Comparison of ENCODE assay signal across 8 cellular contexts in the genomic region with DNA sequence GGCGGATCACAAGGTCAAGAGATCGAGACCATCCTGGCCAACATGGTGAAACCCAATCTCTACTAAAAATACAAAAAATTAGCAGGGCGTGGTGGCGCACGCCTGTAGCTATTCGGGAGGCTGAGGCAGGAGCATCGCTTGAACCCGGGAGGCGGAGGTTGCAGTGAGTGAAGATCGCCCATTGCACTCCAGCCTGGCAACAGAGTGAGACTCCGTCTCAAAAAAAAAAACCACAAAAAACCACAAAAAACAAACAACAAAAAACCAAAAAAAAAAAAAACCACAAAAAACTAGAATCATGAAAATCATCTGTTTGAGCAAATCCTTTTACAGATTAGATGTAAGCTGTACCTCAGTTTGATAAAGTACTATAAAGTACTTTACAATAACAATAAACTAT. TPM values are rescaled to one million over a fixed set of nuclear protein-coding genes. Genes with fewer than 3 reads are reported as not detected.
DNase-seq lines count a peak whose midpoint lies in the region; ATAC-seq and TF ChIP-seq lines count a peak whose summit lies in the region.
"Not testable (repeated sequence)": the region's sequence is repeated elsewhere in the genome, so short reads cannot be mapped to it uniquely, and the experiment has no call there.

No MANE protein-coding gene starts in this region.

- peak overlapping the region; percentile 94 to 97 (median 96) for H3K4me3 Mint-ChIP-seq in T-cell
- H3K4me3 Mint-ChIP-seq in activated naive CD4-positive, alpha-beta T cell treated with anti-CD3 and anti-CD28 coated beads for 36 hours, result peak overlapping the region; percentile 92
- peak overlapping the region; percentile 97 for H3K4me3 Mint-ChIP-seq in nephron progenitor cell

- peak overlapping the region in 10 of 11 experiments; percentile 85 to 99 (median 94); a peak in 20 of 22 replicates for H3K27ac ChIP-seq in BLaER1 treated with 17β-estradiol and CSF1 and Interleukin-3, amounts not matched to agents 10 nM and 100 nM
- H3K27ac ChIP-seq in HUES64 (ENCODE audit: low read depth, low read length), result not testable (repeated sequence)
- peak overlapping the region in 38 of 59 donors; percentile 86 to 98 (median 96) for H3K27ac ChIP-seq in dorsolateral prefrontal cortex

- H3K27me3 ChIP-seq in BLaER1 treated with 17β-estradiol and CSF1 and Interleukin-3, amounts not matched to agents 10 nM and 100 nM; HUES64 (ENCODE audit: insufficient read depth, low read length); dorsolateral prefrontal cortex: not testable (repeated sequence)

- POLR2A ChIA-PET in T-cell (lab: Charles Lee), result interaction anchor here (0.6 to 2.6 kb wide), 12 partner anchors 10 to 827 kb away, joined by 3 to 15 read pairs (median 4); a partner anchor contains a TSS

- not testable (repeated sequence) for H3K9me3 Mint-ChIP-seq in T-cell; activated naive CD4-positive, alpha-beta T cell treated with anti-CD3 and anti-CD28 coated beads for 36 hours; nephron progenitor cell

- DNase-seq in T-cell, result peak in 16 of 34 experiments; percentile 7 to 47 (median 18)
- peak; percentile 26 for DNase-seq in activated naive CD4-positive, alpha-beta T cell treated with anti-CD3 and anti-CD28 coated beads for 36 hours
- not testable (repeated sequence) for DNase-seq in dorsolateral prefrontal cortex, nephron progenitor cell
- DNase-seq in stimulated activated naive CD8-positive, alpha-beta T cell treated with anti-CD3 and anti-CD28 coated beads, Interleukin-15, Interleukin-2, amounts not matched to agents 100 U/mL and 50 U/mL, for 24 hours, result peak; percentile 12

- H3K4me1 Mint-ChIP-seq in T-cell (peaks cover 40 to 48% (median 47%) of the 10 kb centered on the region in 3 donors), nephron progenitor cell (peaks cover 40% of the 10 kb centered on the region)
- H3K4me1 Mint-ChIP-seq in activated naive CD4-positive, alpha-beta T cell treated with anti-CD3 and anti-CD28 coated beads for 36 hours (ENCODE audit: low read depth), result peaks cover 48% of the 10 kb centered on the region

- H3K27me3 Mint-ChIP-seq in T-cell; activated naive CD4-positive, alpha-beta T cell treated with anti-CD3 and anti-CD28 coated beads for 36 hours (ENCODE audit: low read depth); nephron progenitor cell (ENCODE audit: low read depth, poor library complexity): not testable (repeated sequence)

- ATAC-seq in T-cell (replicated peaks in 1 of 4); stimulated activated naive CD8-positive, alpha-beta T cell treated with anti-CD3 and anti-CD28 coated beads, Interleukin-15, Interleukin-2, amounts not matched to agents 100 U/mL and 50 U/mL, for 24 hours: not testable (repeated sequence)

- peak overlapping the region; percentile 67 to 85 (median 76) for H3K4me3 ChIP-seq in BLaER1 treated with 17β-estradiol and CSF1 and Interleukin-3, amounts not matched to agents 10 nM and 100 nM
- H3K4me3 ChIP-seq in HUES64 (ENCODE audit: low read length) (peak overlapping the region; percentile 82), dorsolateral prefrontal cortex (peak overlapping the region; percentile 56 to 97 (median 83)), iPS-11a (ENCODE audit: low read depth, low read length) (peak overlapping the region; percentile 98)

- H3K27ac Mint-ChIP-seq in T-cell, result peak overlapping the region; percentile 99
- peak overlapping the region; percentile 95 for H3K27ac Mint-ChIP-seq in activated naive CD4-positive, alpha-beta T cell treated with anti-CD3 and anti-CD28 coated beads for 36 hours
- H3K27ac Mint-ChIP-seq in nephron progenitor cell, result not testable (repeated sequence)

- CTCF ChIA-PET in T-cell (lab: Charles Lee), result interaction anchor here (0.6 to 2.4 kb wide), 13 partner anchors 8 to 273 kb away, joined by 3 to 15 read pairs (median 6); a partner anchor contains a TSS
- CTCF ChIA-PET in activated naive CD4-positive, alpha-beta T cell treated with anti-CD3 and anti-CD28 coated beads for 36 hours (lab: Charles Lee), result interaction anchor here (0.6 to 3.7 kb wide), 14 partner anchors 10 to 390 kb away, joined by 3 to 18 read pairs (median 4); a partner anchor contains a TSS

- H3K36me3 Mint-ChIP-seq in T-cell (peaks cover 15% of the 10 kb centered on the region), nephron progenitor cell (ENCODE audit: low read depth) (peaks cover 20% of the 10 kb centered on the region)
- H3K36me3 Mint-ChIP-seq in activated naive CD4-positive, alpha-beta T cell treated with anti-CD3 and anti-CD28 coated beads for 36 hours (ENCODE audit: low read depth), result peaks cover 38% of the 10 kb centered on the region

- H3K4me1 ChIP-seq in BLaER1 treated with 17β-estradiol and CSF1 and Interleukin-3, amounts not matched to agents 10 nM and 100 nM, result peaks cover 27 to 50% (median 38%) of the 10 kb centered on the region in 10 experiments
- not testable (repeated sequence) for H3K4me1 ChIP-seq in HUES64 (ENCODE audit: insufficient read depth, low read length)

- intact Hi-C loops in activated naive CD4-positive, alpha-beta T cell treated with anti-CD3 and anti-CD28 coated beads for 36 hours (cut with micrococcal nuclease), result loop anchor here (2.0 to 5.0 kb wide), 4 partner anchors 386 to 919 kb away; a partner anchor contains a TSS
- intact Hi-C loops in dorsolateral prefrontal cortex (cut with DNase I), result loop anchor here (2.0 to 5.0 kb wide), 3 partner anchors 239 to 354 kb away; a partner anchor contains a TSS

- not testable (repeated sequence) for H3K9me3 ChIP-seq in BLaER1 treated with 17β-estradiol and CSF1 and Interleukin-3, amounts not matched to agents 10 nM and 100 nM (replicated peaks in 1 of 11); HUES64 (ENCODE audit: insufficient read depth, low read depth, low read length)

- TF ChIP-seq CTCF in dorsolateral prefrontal cortex (IDR thresholded peaks at IDR 0.05 in 54 of 56, conservative IDR thresholded peaks at IDR 0.05 in 2 of 56; ENCODE audit: low read depth in 1 of 56, partially characterized antibody in 56 of 56); nephron progenitor cell (IDR thresholded peaks at IDR 0.05): not testable (repeated sequence)

- H4K20me1 ChIP-seq in BLaER1 treated with 17β-estradiol and CSF1 and Interleukin-3, amounts not matched to agents 10 nM and 100 nM, result peaks cover 14 to 64% (median 61%) of the 10 kb centered on the region in 11 experiments; a peak in 19 of 22 replicates

- peaks cover 3 to 33% (median 28%) of the 10 kb centered on the region in 11 experiments; a peak in 21 of 22 replicates for H3K36me3 ChIP-seq in BLaER1 treated with 17β-estradiol and CSF1 and Interleukin-3, amounts not matched to agents 10 nM and 100 nM
- peaks cover 14% of the 10 kb centered on the region for H3K36me3 ChIP-seq in HUES64 (ENCODE audit: insufficient read depth, low read length)

- peak overlapping the region; percentile 87 to 97 (median 93) for H3K9ac ChIP-seq in BLaER1 treated with 17β-estradiol and CSF1 and Interleukin-3, amounts not matched to agents 10 nM and 100 nM
- H3K9ac ChIP-seq in HUES64 (ENCODE audit: low read depth, low read length), result peak overlapping the region; percentile 86; the same call in 1 of the 2 replicates

- WGBS in HUES64, result 82% methylated on average over 11 of the region's 11 CpGs

- H3K4me2 ChIP-seq in BLaER1 treated with 17β-estradiol and CSF1 and Interleukin-3, amounts not matched to agents 10 nM and 100 nM, result peak overlapping the region; percentile 75 to 95 (median 84)

RNA-seq across cellular contexts. Expression of a gene that starts 1.5 kb away (rescaled TPM):
- 157 TPM for polyA plus RNA-seq in HUES64 (2013, experiment 1 of 2)
- 193 TPM for polyA plus RNA-seq in HUES64 (2013, experiment 2 of 2)
- total RNA-seq in T-cell (100 to 1,000 TPM; 151 to 177 (median 158) TPM), dorsolateral prefrontal cortex (100 to 1,000 TPM; 150 to 227 (median 186) TPM)
- total RNA-seq in activated naive CD4-positive, alpha-beta T cell treated with anti-CD3 and anti-CD28 coated beads for 36 hours, result 100 to 1,000 TPM; 344 to 361 TPM

RNA-seq across cellular contexts. Expression of a gene that starts 38.9 kb away (rescaled TPM):
- polyA plus RNA-seq in HUES64 (2013, experiment 1 of 2), result 11.5 TPM
- polyA plus RNA-seq in HUES64 (2013, experiment 2 of 2), result 12.6 TPM
- total RNA-seq in T-cell (10 to 100 TPM; 19.5 to 29.8 (median 20.1) TPM), dorsolateral prefrontal cortex (10 to 100 TPM; 28.0 to 55.6 (median 40.5) TPM)
- 10 to 100 TPM; 12.9 to 13.1 TPM for total RNA-seq in activated naive CD4-positive, alpha-beta T cell treated with anti-CD3 and anti-CD28 coated beads for 36 hours

RNA-seq across cellular contexts. Expression of a gene that starts 49.9 kb away (rescaled TPM):
- polyA plus RNA-seq in HUES64 (2013, experiment 1 of 2), result 3,059 TPM
- polyA plus RNA-seq in HUES64 (2013, experiment 2 of 2), result 3,012 TPM
- total RNA-seq in T-cell, result 100 to 1,000 TPM; 673 to 863 (median 774) TPM
- 1,000 to 10,000 TPM; 3,406 to 3,423 TPM for total RNA-seq in activated naive CD4-positive, alpha-beta T cell treated with anti-CD3 and anti-CD28 coated beads for 36 hours
- 1,000 to 10,000 TPM in 90 of 120 experiments, 100 to 1,000 TPM in 30; 527 to 1,424 (median 1,151) TPM for total RNA-seq in dorsolateral prefrontal cortex
